Comparison of ENCODE assay signal across 8 cellular contexts in genomic region chrX:110003167-110004156, GRCh38. TPM values are rescaled to one million over a fixed set of nuclear protein-coding genes. Genes with fewer than 3 reads are reported as not detected.
A peak's percentile ranks its signal among the peaks of the same experiment; 100 is the strongest.
DNase-seq lines count a peak whose midpoint lies in the region; ATAC-seq and TF ChIP-seq lines count a peak whose summit lies in the region.

No MANE protein-coding gene starts in this region.

- peaks cover 0 to 6% (median 2%) of the 10 kb centered on the region in 3 donors for H3K36me3 Mint-ChIP-seq in CD8-positive, alpha-beta memory T cell
- H3K36me3 Mint-ChIP-seq in mesothelial cell of epicardium = no peaks in the 10 kb centered on the region

- H3K9me3 Mint-ChIP-seq in CD8-positive, alpha-beta memory T cell = no peaks in the 10 kb centered on the region
- no peaks in the 10 kb centered on the region for H3K9me3 Mint-ChIP-seq in mesothelial cell of epicardium

- H3K27ac ChIP-seq in CD8-positive, alpha-beta memory T cell (ENCODE audit: low read depth, low read length) = peak overlapping the region; percentile 64
- H3K27ac ChIP-seq in SJSA1 (peak overlapping the region; percentile 91; the same call in 1 of the 2 replicates), dorsolateral prefrontal cortex (peak overlapping the region in 40 of 59 donors; percentile 13 to 86 (median 64)), uterus (peak overlapping the region; percentile 83 to 93)

- peaks cover 39 to 54% (median 46%) of the 10 kb centered on the region in 3 donors for H3K4me1 Mint-ChIP-seq in CD8-positive, alpha-beta memory T cell
- peaks cover 57% of the 10 kb centered on the region for H3K4me1 Mint-ChIP-seq in mesothelial cell of epicardium

- peak overlapping the region in 7 of 8 donors; percentile 55 to 95 (median 80) for H3K27ac Mint-ChIP-seq in CD8-positive, alpha-beta memory T cell
- peak overlapping the region; percentile 79 for H3K27ac Mint-ChIP-seq in mesothelial cell of epicardium

- ATAC-seq in GM21723 (IDR thresholded peaks at IDR 0.05; ENCODE audit: unreplicated experiment) = peak; percentile 27

- H3K36me3 ChIP-seq in CD8-positive, alpha-beta memory T cell (ENCODE audit: insufficient read depth, low read length) = no peaks in the 10 kb centered on the region
- H3K36me3 ChIP-seq in SJSA1 = no peaks in the 10 kb centered on the region
- no peaks in the 10 kb centered on the region for H3K36me3 ChIP-seq in uterus

- peak overlapping the region; percentile 86 to 96 (median 87) for H3K4me3 Mint-ChIP-seq in CD8-positive, alpha-beta memory T cell
- H3K4me3 Mint-ChIP-seq in mesothelial cell of epicardium = peak overlapping the region; percentile 86

- peaks cover 6% of the 10 kb centered on the region for H3K4me1 ChIP-seq in CD8-positive, alpha-beta memory T cell (ENCODE audit: insufficient read depth, low read length)
- H3K4me1 ChIP-seq in SJSA1 (replicated peaks) = peaks cover 9% of the 10 kb centered on the region
- peaks cover 0 to 13% of the 10 kb centered on the region in 2 donors for H3K4me1 ChIP-seq in uterus

- H3K27me3 Mint-ChIP-seq in CD8-positive, alpha-beta memory T cell = peaks cover 0 to 10% of the 10 kb centered on the region in 2 donors
- no peaks in the 10 kb centered on the region for H3K27me3 Mint-ChIP-seq in mesothelial cell of epicardium (ENCODE audit: low read depth)

- intact Hi-C loops in dorsolateral prefrontal cortex (cut with DNase I) (loop anchor here (10.0 kb wide), 3 partner anchors 141 to 421 kb away; no protein-coding TSS in a partner anchor), uterus (cut with DNase I; ENCODE audit: low total_unique reads) (no loop called here)

- CTCF ChIA-PET in CD8-positive, alpha-beta memory T cell (lab: Charles Lee) = interaction anchor here (1.1 to 2.1 kb wide), 2 partner anchors 13 to 405 kb away, joined by 3 to 6 read pairs; no protein-coding TSS in a partner anchor

- TF ChIP-seq POLR2A in uterus (IDR thresholded peaks at IDR 0.05) = no peak

- no peaks in the 10 kb centered on the region for H3K27me3 ChIP-seq in CD8-positive, alpha-beta memory T cell (ENCODE audit: insufficient read depth, low read length, poor library complexity, severe bottlenecking)
- H3K27me3 ChIP-seq in SJSA1 (replicated peaks) = no peaks in the 10 kb centered on the region
- peaks cover 0 to 64% (median 13%) of the 10 kb centered on the region in 45 donors for H3K27me3 ChIP-seq in dorsolateral prefrontal cortex
- H3K27me3 ChIP-seq in uterus = no peaks in the 10 kb centered on the region

- peak overlapping the region; percentile 39 for H3K4me3 ChIP-seq in CD8-positive, alpha-beta memory T cell (ENCODE audit: low read length)
- H3K4me3 ChIP-seq in SJSA1 (peak overlapping the region; percentile 84), dorsolateral prefrontal cortex (peak overlapping the region; percentile 45 to 78 (median 64)), uterus (peak overlapping the region; percentile 51 to 68)

- POLR2A ChIA-PET in CD8-positive, alpha-beta memory T cell (lab: Charles Lee) = no interaction called here

- no peak for TF ChIP-seq CTCF in dorsolateral prefrontal cortex (IDR thresholded peaks at IDR 0.05 in 54 of 56, conservative IDR thresholded peaks at IDR 0.05 in 2 of 56; ENCODE audit: low read depth in 1 of 56, partially characterized antibody in 56 of 56)
- TF ChIP-seq CTCF in mesothelial cell of epicardium (IDR thresholded peaks at IDR 0.05; ENCODE audit: unreplicated experiment) = no peak
- TF ChIP-seq CTCF in uterus (IDR thresholded peaks at IDR 0.05) = no peak
- no peak for TF ChIP-seq CTCF in GM10266 (IDR thresholded peaks at IDR 0.05; ENCODE audit: control insufficient read depth, insufficient read depth, low read depth, missing control alignments)

- DNase-seq in CD8-positive, alpha-beta memory T cell = peak in 3 of 5 donors; percentile 2 to 37 (median 6)
- peak; percentile 29 to 37 for DNase-seq in SJSA1 (ENCODE audit: low read depth in 1 of 2, low spot score in 2 of 2)
- DNase-seq in dorsolateral prefrontal cortex = peak in 1 of 10 donors; percentile 43
- DNase-seq in mesothelial cell of epicardium (ENCODE audit: low spot score in 2 of 2, unreplicated experiment in 2 of 2) = peak in 1 of 2 experiments; percentile 41
- peak; percentile 18 to 21 for DNase-seq in uterus
- DNase-seq in hippocampal formation (lab: John Stamatoyannopoulos, UW) = no peak
- no peak for DNase-seq in GM10266 (ENCODE audit: extremely low spot score)

- H3K9me3 ChIP-seq in CD8-positive, alpha-beta memory T cell (ENCODE audit: low read length) = no peaks in the 10 kb centered on the region
- H3K9me3 ChIP-seq in SJSA1 (replicated peaks) (no peaks in the 10 kb centered on the region), uterus (no peaks in the 10 kb centered on the region)

RNA-seq across cellular contexts. Expression of gene TMEM164, which starts 0.5 kb away (rescaled TPM):
- total RNA-seq in CD8-positive, alpha-beta memory T cell = 10 to 100 TPM; 11.6 to 13.2 TPM
- 3.2 TPM for polyA plus RNA-seq in CD8-positive, alpha-beta memory T cell
- total RNA-seq in SJSA1 (2014; rRNA removed; shearing (Covaris generic)) = 9.4 and 104 TPM in 2 replicates
- 10 to 100 TPM; 12.7 to 60.9 (median 23.9) TPM for total RNA-seq in dorsolateral prefrontal cortex
- total RNA-seq in mesothelial cell of epicardium = 42.5 to 44.4 TPM (median 44.0 TPM) in 3 replicates
- 10 to 100 TPM in 2 of 4 donors, 1 to 10 TPM in 2; 3.1 to 18.9 (median 11.5) TPM for total RNA-seq in uterus

Comparison
In these comparisons a context has a peak if more than half of its experiments do, and no peak if none do; other contexts are left out.
1. DNase-seq: peak in CD8-positive, alpha-beta memory T cell (3 of 5), SJSA1 (2 of 2) and uterus (2 of 2); none in hippocampal formation (0 of 2) and GM10266 (single experiment).
2. Peak in every context shown above with its lines, with median percentiles within 50 percentile points of each other: H3K27ac ChIP-seq and H3K4me3 ChIP-seq.